ENCODE assay signal across 7 cellular contexts in the genomic region with DNA sequence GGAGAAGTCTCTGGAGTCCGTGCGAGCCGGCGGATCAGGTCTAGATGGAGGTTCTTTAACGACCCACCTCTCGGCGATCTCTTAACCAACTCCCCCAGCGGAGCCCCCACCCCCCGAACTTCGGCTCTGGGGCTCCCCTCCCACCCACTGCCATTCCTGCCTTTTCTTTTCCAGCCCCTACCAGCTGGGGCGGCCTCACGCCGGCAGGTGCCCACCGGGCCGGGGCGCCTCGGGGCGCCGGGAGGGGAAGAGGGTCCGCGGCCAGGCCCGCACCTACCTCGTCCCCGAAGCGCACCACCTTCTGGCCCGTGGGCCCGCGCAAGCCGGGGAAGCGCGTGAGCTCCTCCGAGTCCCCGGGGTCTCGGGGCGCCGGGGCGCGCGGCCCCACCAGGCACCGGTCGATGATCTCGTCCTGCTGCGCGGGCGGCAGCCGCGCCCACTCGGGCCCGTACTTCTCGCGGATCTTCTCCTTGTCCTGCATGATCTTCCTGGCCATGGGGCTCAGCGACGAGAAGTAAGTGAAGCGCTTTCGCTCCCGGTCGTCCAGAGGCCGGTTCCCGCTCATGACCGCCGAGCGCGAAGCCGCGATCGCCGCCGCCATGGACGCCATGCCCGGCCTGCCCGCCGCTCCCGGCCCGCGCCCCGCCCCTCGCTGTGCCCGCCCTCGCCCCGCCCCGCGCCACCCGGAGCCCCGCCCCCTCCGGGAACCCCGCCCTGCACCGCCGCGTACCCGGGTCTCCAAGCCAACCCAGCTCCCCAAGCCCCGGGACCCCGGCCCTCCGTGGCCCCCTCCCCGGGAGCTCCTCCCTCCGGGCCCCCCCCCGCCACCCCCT. TPM values are rescaled to one million over a fixed set of nuclear protein-coding genes. Genes with fewer than 3 reads are reported as not detected.
DNase-seq lines count a peak whose midpoint lies in the region; ATAC-seq and TF ChIP-seq lines count a peak whose summit lies in the region.

A gene with protein sequence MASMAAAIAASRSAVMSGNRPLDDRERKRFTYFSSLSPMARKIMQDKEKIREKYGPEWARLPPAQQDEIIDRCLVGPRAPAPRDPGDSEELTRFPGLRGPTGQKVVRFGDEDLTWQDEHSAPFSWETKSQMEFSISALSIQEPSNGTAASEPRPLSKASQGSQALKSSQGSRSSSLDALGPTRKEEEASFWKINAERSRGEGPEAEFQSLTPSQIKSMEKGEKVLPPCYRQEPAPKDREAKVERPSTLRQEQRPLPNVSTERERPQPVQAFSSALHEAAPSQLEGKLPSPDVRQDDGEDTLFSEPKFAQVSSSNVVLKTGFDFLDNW (minus strand): TSS at position 619 of the 833 bp plus-strand sequence. CDS start 9 bp downstream, at position 610.

- peaks cover 16 to 41% of the 10 kb centered on the region in 2 donors for H3K4me1 ChIP-seq in left lung

- TF ChIP-seq CTCF in choroid plexus epithelial cell (conservative IDR thresholded peaks at IDR 0.05; ENCODE audit: low read depth, low read length) = no peak
- no peak for TF ChIP-seq CTCF in left lung (IDR thresholded peaks at IDR 0.05)

- peak; percentile 91 for ATAC-seq in GM18498 (IDR thresholded peaks at IDR 0.05; ENCODE audit: unreplicated experiment)
- peak; percentile 77 for ATAC-seq in HG02610 (IDR thresholded peaks at IDR 0.05; ENCODE audit: unreplicated experiment)
- ATAC-seq in activated CD4-positive, alpha-beta T cell treated with anti-CD3 and anti-CD28 coated beads for 36 hours = peak; percentile 90
- ATAC-seq in left lung = peak; percentile 91

- H3K27me3 Mint-ChIP-seq in activated CD4-positive, alpha-beta T cell treated with anti-CD3 and anti-CD28 coated beads for 36 hours = peaks cover 14% of the 10 kb centered on the region

- peaks cover 0 to 38% of the 10 kb centered on the region in 2 donors for H3K27me3 ChIP-seq in left lung

- H3K4me3 ChIP-seq in choroid plexus epithelial cell (ENCODE audit: low read depth, low read length) = peak within 1 kb of the TSS; percentile 87
- H3K4me3 ChIP-seq in left lung = peak within 1 kb of the TSS; percentile 86 to 87

- DNase-seq in NCI-H128 (lab: John Stamatoyannopoulos, UW; ENCODE audit: unreplicated experiment) = peak; percentile 17
- peak; percentile 86 for DNase-seq in activated CD4-positive, alpha-beta T cell treated with anti-CD3 and anti-CD28 coated beads for 36 hours
- DNase-seq in choroid plexus epithelial cell (ENCODE audit: low read depth) = peak; percentile 23
- peak; percentile 75 to 95 for DNase-seq in left lung
- peak; percentile 72 to 77 for DNase-seq in stimulated activated CD4-positive, alpha-beta T cell treated with anti-CD3 and anti-CD28 coated beads, Interleukin-2, amount 100 ng/mL, for 48 hours

- H3K36me3 Mint-ChIP-seq in activated CD4-positive, alpha-beta T cell treated with anti-CD3 and anti-CD28 coated beads for 36 hours (ENCODE audit: low read depth) = no peaks in the 10 kb centered on the region

- H3K27ac ChIP-seq in left lung = peak within 1 kb of the TSS; percentile 75 to 82

- no peaks in the 10 kb centered on the region for H3K36me3 ChIP-seq in left lung

- peaks cover 22% of the 10 kb centered on the region for H3K4me1 Mint-ChIP-seq in activated CD4-positive, alpha-beta T cell treated with anti-CD3 and anti-CD28 coated beads for 36 hours

- peak within 1 kb of the TSS; percentile 21 for H3K27ac Mint-ChIP-seq in activated CD4-positive, alpha-beta T cell treated with anti-CD3 and anti-CD28 coated beads for 36 hours

- intact Hi-C loops in activated CD4-positive, alpha-beta T cell treated with anti-CD3 and anti-CD28 coated beads for 36 hours (cut with DNase I, micrococcal nuclease) = loop anchor here (1.0 to 5.0 kb wide), 9 partner anchors 109 to 555 kb away; a partner anchor contains a TSS
- intact Hi-C loops in left lung (cut with DNase I) = no loop called here

- CTCF ChIA-PET in activated CD4-positive, alpha-beta T cell treated with anti-CD3 and anti-CD28 coated beads for 36 hours (lab: Charles Lee) = no interaction called here

- H3K4me3 Mint-ChIP-seq in activated CD4-positive, alpha-beta T cell treated with anti-CD3 and anti-CD28 coated beads for 36 hours = peak within 1 kb of the TSS; percentile 80

- POLR2A ChIA-PET in activated CD4-positive, alpha-beta T cell treated with anti-CD3 and anti-CD28 coated beads for 36 hours (lab: Charles Lee) = no interaction called here

- H3K9me3 Mint-ChIP-seq in activated CD4-positive, alpha-beta T cell treated with anti-CD3 and anti-CD28 coated beads for 36 hours (ENCODE audit: low read depth) = no peaks in the 10 kb centered on the region

- no peaks in the 10 kb centered on the region for H3K9me3 ChIP-seq in left lung

RNA-seq across cellular contexts. Expression of the gene that starts here (rescaled TPM):
- 1 to 10 TPM; 5.8 to 6.9 TPM for total RNA-seq in activated CD4-positive, alpha-beta T cell treated with anti-CD3 and anti-CD28 coated beads for 36 hours
- 100 to 1,000 TPM in 1 of 2 donors, 10 to 100 TPM in 1; 36.2 to 116 TPM for total RNA-seq in left lung

Comparison
In these comparisons a context has a peak if more than half of its experiments do, and no peak if none do; other contexts are left out.
1. Peak in every context shown above with its lines: DNase-seq, ATAC-seq, H3K4me3 ChIP-seq and H3K27ac ChIP-seq.
2. RNA of the gene that starts here (total RNA-seq): 36.2 to 116 TPM in left lung; 5.8 to 6.9 TPM in activated CD4-positive, alpha-beta T cell treated with anti-CD3 and anti-CD28 coated beads for 36 hours; every median in the first group is over 4 times any median in the second.
3. DNase-seq: peak in every context shown above with its lines; median percentile 86 in activated CD4-positive, alpha-beta T cell treated with anti-CD3 and anti-CD28 coated beads for 36 hours; 85 in left lung; 74 in stimulated activated CD4-positive, alpha-beta T cell treated with anti-CD3 and anti-CD28 coated beads, Interleukin-2, amount 100 ng/mL, for 48 hours; 23 in choroid plexus epithelial cell; 17 in NCI-H128.
4. intact Hi-C loops: an anchor here in activated CD4-positive, alpha-beta T cell treated with anti-CD3 and anti-CD28 coated beads for 36 hours (1.0 to 5.0 kb wide); none called in left lung.